Comparison of ENCODE assay signal across 1 cellular context in the genomic region with DNA sequence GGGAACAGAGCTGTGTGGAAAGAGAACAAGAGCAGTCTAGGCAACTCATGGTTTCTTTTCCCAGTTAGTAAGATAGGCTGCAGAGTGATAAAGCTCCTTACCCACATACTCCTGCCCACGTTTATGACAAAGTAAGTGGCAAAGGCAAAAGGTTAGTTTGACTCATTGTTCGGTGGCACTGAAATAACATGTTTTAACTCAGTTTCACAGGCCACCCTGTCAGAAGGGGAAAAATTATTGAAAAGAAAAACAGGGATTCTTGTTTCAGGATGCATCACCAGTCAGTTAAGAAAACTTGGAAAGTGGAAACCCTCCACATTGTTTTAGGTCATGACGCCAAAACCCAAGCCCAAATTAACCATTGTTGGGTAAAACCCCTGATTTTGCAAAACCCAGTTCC.
TF ChIP-seq lines count a peak whose summit lies in the region.

No MANE protein-coding gene starts in this region.

TF ChIP-seq in IMR-90, 13 proteins besides CTCF, POLR2A, EP300 and RAD21:
- TF ChIP-seq RFX5 (IDR thresholded peaks at IDR 0.05; ENCODE audit: low read depth, low read length) (no peak), CEBPB (IDR thresholded peaks at IDR 0.05; ENCODE audit: low read depth, low read length) (no peak), FOS (IDR thresholded peaks at IDR 0.05; ENCODE audit: low read depth, low read length) (no peak), SMC3 (IDR thresholded peaks at IDR 0.05; ENCODE audit: low read depth, low read length) (no peak), BHLHE40 (IDR thresholded peaks at IDR 0.05; ENCODE audit: low read depth, low read length) (no peak), CHD1 (IDR thresholded peaks at IDR 0.05; ENCODE audit: low read depth, low read length) (no peak), NFE2L2 (IDR thresholded peaks at IDR 0.05; ENCODE audit: low read depth, low read length) (no peak), RCOR1 (IDR thresholded peaks at IDR 0.05; ENCODE audit: insufficient replicate concordance, low read length) (no peak), MAZ (IDR thresholded peaks at IDR 0.05; ENCODE audit: borderline replicate concordance, low read depth, low read length) (no peak), MXI1 (IDR thresholded peaks at IDR 0.05; ENCODE audit: borderline replicate concordance, low read depth, low read length) (no peak), MAFK (IDR thresholded peaks at IDR 0.05; ENCODE audit: low read depth, low read length) (no peak)
- TF ChIP-seq, protein P1, sequence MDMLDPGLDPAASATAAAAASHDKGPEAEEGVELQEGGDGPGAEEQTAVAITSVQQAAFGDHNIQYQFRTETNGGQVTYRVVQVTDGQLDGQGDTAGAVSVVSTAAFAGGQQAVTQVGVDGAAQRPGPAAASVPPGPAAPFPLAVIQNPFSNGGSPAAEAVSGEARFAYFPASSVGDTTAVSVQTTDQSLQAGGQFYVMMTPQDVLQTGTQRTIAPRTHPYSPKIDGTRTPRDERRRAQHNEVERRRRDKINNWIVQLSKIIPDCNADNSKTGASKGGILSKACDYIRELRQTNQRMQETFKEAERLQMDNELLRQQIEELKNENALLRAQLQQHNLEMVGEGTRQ (IDR thresholded peaks at IDR 0.05; ENCODE audit: low read depth, low read length), result no peak
- TF ChIP-seq, protein P2, sequence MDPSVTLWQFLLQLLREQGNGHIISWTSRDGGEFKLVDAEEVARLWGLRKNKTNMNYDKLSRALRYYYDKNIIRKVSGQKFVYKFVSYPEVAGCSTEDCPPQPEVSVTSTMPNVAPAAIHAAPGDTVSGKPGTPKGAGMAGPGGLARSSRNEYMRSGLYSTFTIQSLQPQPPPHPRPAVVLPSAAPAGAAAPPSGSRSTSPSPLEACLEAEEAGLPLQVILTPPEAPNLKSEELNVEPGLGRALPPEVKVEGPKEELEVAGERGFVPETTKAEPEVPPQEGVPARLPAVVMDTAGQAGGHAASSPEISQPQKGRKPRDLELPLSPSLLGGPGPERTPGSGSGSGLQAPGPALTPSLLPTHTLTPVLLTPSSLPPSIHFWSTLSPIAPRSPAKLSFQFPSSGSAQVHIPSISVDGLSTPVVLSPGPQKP (IDR thresholded peaks at IDR 0.05; ENCODE audit: borderline replicate concordance, low read depth, low read length), result no peak
